Comparison of ENCODE assay signal across 8 cellular contexts in the genomic region with DNA sequence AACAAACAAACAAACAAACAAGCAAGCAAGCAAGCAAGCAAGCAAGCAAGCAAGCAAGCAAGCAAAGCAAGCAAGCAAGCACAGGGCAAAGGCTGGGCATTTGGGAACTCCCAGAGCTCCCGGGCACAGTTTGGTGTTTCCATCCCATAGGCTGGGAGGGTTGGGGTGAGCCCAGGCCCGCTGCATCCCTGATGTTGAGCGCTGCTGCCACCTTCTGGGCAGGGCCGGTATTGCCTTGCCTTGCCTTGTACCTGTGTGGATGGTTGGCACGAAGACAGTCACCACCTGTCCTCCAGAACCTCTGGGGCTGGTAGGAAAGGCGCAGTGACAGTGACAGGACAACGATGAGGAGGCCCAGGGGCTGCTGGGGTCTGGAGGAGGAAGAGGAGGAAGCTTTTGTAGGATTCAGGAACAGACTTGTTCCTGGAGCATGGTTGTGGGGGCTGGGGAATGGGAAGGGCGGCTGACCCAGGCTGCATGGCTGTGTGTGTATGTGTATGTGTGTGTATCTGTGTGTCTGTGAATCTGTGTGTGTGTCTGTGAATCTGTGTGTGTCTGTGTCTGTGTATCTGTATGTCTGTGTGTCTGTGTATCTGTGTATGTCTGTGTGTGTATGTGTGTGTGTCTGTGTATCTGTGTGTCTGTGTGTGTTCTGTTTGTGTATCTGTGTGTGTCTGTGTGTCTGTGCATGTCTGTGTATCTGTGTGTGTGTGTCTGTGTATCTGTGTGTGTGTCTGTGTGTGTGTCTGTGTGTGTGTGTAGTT. TPM values are rescaled to one million over a fixed set of nuclear protein-coding genes. Genes with fewer than 3 reads are reported as not detected.
DNase-seq lines count a peak whose midpoint lies in the region; ATAC-seq and TF ChIP-seq lines count a peak whose summit lies in the region.

No MANE protein-coding gene starts in this region.

- H3K4me3 ChIP-seq in AG04450 (ENCODE audit: low read depth, low read length) = no peak overlapping the region
- no peak overlapping the region for H3K4me3 ChIP-seq in choroid plexus epithelial cell (ENCODE audit: low read depth, low read length)
- no peak overlapping the region for H3K4me3 ChIP-seq in right lobe of liver

- H3K9me3 Mint-ChIP-seq in activated CD4-positive, alpha-beta T cell treated with anti-CD3 and anti-CD28 coated beads, Interleukin-2, amount 10 ng/mL, durations not matched to agents 7 days and 5 days = no peaks in the 10 kb centered on the region

- H3K27me3 Mint-ChIP-seq in activated CD4-positive, alpha-beta T cell treated with anti-CD3 and anti-CD28 coated beads, Interleukin-2, amount 10 ng/mL, durations not matched to agents 7 days and 5 days = peaks cover 19% of the 10 kb centered on the region

- ATAC-seq in GM18861 (IDR thresholded peaks at IDR 0.05; ENCODE audit: unreplicated experiment) (peak; percentile 62), HG03159 (IDR thresholded peaks at IDR 0.05; ENCODE audit: unreplicated experiment) (peak; percentile 78), right lobe of liver (peak; percentile 95 to 98 (median 96))

- POLR2A ChIA-PET in AG04450 (lab: Yijun Ruan, JAX) = interaction anchor here (1.2 kb wide), 1 partner anchor 119 kb away, joined by 3 read pairs; no protein-coding TSS in a partner anchor
- POLR2A ChIA-PET in activated CD4-positive, alpha-beta T cell treated with anti-CD3 and anti-CD28 coated beads, Interleukin-2, amount 10 ng/mL, durations not matched to agents 7 days and 5 days (lab: Charles Lee) = no interaction called here

- CTCF ChIA-PET in AG04450 (lab: Charles Lee) = interaction anchor here (0.5 to 4.6 kb wide), 22 partner anchors 8 to 275 kb away, joined by 3 to 93 read pairs (median 4); a partner anchor contains a TSS
- CTCF ChIA-PET in activated CD4-positive, alpha-beta T cell treated with anti-CD3 and anti-CD28 coated beads, Interleukin-2, amount 10 ng/mL, durations not matched to agents 7 days and 5 days (lab: Charles Lee) = interaction anchor here (0.6 to 2.9 kb wide), 12 partner anchors 9 to 147 kb away, joined by 3 to 14 read pairs (median 3); a partner anchor contains a TSS

- no peak for TF ChIP-seq POLR2A in right lobe of liver (IDR thresholded peaks at IDR 0.05)

- no peaks in the 10 kb centered on the region for H3K36me3 Mint-ChIP-seq in activated CD4-positive, alpha-beta T cell treated with anti-CD3 and anti-CD28 coated beads, Interleukin-2, amount 10 ng/mL, durations not matched to agents 7 days and 5 days (ENCODE audit: low read depth)

- H3K4me3 Mint-ChIP-seq in activated CD4-positive, alpha-beta T cell treated with anti-CD3 and anti-CD28 coated beads, Interleukin-2, amount 10 ng/mL, durations not matched to agents 7 days and 5 days = no peak overlapping the region

- H3K36me3 ChIP-seq in right lobe of liver = no peaks in the 10 kb centered on the region

- intact Hi-C loops in right lobe of liver (cut with DNase I) = loop anchor here (5.0 to 10.0 kb wide), 3 partner anchors 51 to 119 kb away; a partner anchor contains a TSS

- TF ChIP-seq CTCF in AG04450 (IDR thresholded peaks at IDR 0.05; ENCODE audit: low read depth, low read length) = peak; percentile 95
- TF ChIP-seq CTCF in choroid plexus epithelial cell (conservative IDR thresholded peaks at IDR 0.05; ENCODE audit: low read depth, low read length) = peak; percentile 98
- peak; percentile 94 to 98 (median 95) for TF ChIP-seq CTCF in right lobe of liver (IDR thresholded peaks at IDR 0.05)

- H3K4me1 ChIP-seq in right lobe of liver = peaks cover 0 to 9% (median 4%) of the 10 kb centered on the region in 4 donors

- 13% methylated on average over 5 of the region's 8 CpGs for WGBS in right lobe of liver (ENCODE audit: insufficient coverage, low coverage, low lambda C conversion rate, missing lambda C conversion rate)

- DNase-seq in AG04450 (ENCODE audit: low read depth, low spot score) (no peak), NCI-H526 treated with DMSO at 0.1 percent for 48 hours (lab: John Stamatoyannopoulos, UW) (peak; percentile 61), choroid plexus epithelial cell (ENCODE audit: low read depth) (peak; percentile 72), right lobe of liver (peak; percentile 89 to 94 (median 93))
- DNase-seq in activated CD4-positive, alpha-beta T cell treated with anti-CD3 and anti-CD28 coated beads, Interleukin-2, amount 10 ng/mL, durations not matched to agents 7 days and 5 days = peak; percentile 91
- peak; percentile 86 to 96 (median 89) for DNase-seq in stimulated activated CD4-positive, alpha-beta T cell treated with anti-CD3 and anti-CD28 coated beads, TNF-alpha, amount 100 ng/mL, for 4 hours (ENCODE audit: low read depth in 3 of 3)

- no peak overlapping the region for H3K27ac ChIP-seq in AG04450 (ENCODE audit: low read depth, low read length)
- H3K27ac ChIP-seq in right lobe of liver = no peak overlapping the region

- no peaks in the 10 kb centered on the region for H3K9me3 ChIP-seq in AG04450 (ENCODE audit: control insufficient read depth, insufficient read depth, low read length)
- H3K9me3 ChIP-seq in right lobe of liver = no peaks in the 10 kb centered on the region

- no peak overlapping the region for H3K27ac Mint-ChIP-seq in activated CD4-positive, alpha-beta T cell treated with anti-CD3 and anti-CD28 coated beads, Interleukin-2, amount 10 ng/mL, durations not matched to agents 7 days and 5 days

- H3K27me3 ChIP-seq in AG04450 (ENCODE audit: control insufficient read depth, insufficient read depth, low read length) (peaks cover 8% of the 10 kb centered on the region), right lobe of liver (no peaks in the 10 kb centered on the region)

- H3K4me1 Mint-ChIP-seq in activated CD4-positive, alpha-beta T cell treated with anti-CD3 and anti-CD28 coated beads, Interleukin-2, amount 10 ng/mL, durations not matched to agents 7 days and 5 days = no peaks in the 10 kb centered on the region

RNA-seq across cellular contexts. Expression of a gene that starts 6.4 kb away (rescaled TPM):
- polyA plus RNA-seq in AG04450 (2011; rRNA removed) = 12.9 and 13.7 TPM in 2 replicates
- 11.3 and 14.6 TPM in 2 replicates for polyA minus RNA-seq in AG04450 (2011; rRNA and poly(A)+ RNA removed)
- total RNA-seq in activated CD4-positive, alpha-beta T cell treated with anti-CD3 and anti-CD28 coated beads, Interleukin-2, amount 10 ng/mL, durations not matched to agents 7 days and 5 days = 1 to 10 TPM; 6.7 to 7.4 TPM
- 1 to 10 TPM; 1.4 to 2.8 (median 1.9) TPM for total RNA-seq in right lobe of liver

RNA-seq across cellular contexts. Expression of a gene that starts 12.7 kb away (rescaled TPM):
- polyA plus RNA-seq in AG04450 (2011; rRNA removed) = 5.1 and 7.5 TPM in 2 replicates
- polyA minus RNA-seq in AG04450 (2011; rRNA and poly(A)+ RNA removed) = 4.8 and 7.2 TPM in 2 replicates
- total RNA-seq in activated CD4-positive, alpha-beta T cell treated with anti-CD3 and anti-CD28 coated beads, Interleukin-2, amount 10 ng/mL, durations not matched to agents 7 days and 5 days = 10 to 100 TPM; 13.3 to 15.6 TPM
- total RNA-seq in right lobe of liver = 1 to 10 TPM; 5.6 to 8.4 (median 7.0) TPM

RNA-seq across cellular contexts. Expression of a gene that starts 42.5 kb away (rescaled TPM):
- 48.6 and 49.5 TPM in 2 replicates for polyA plus RNA-seq in AG04450 (2011; rRNA removed)
- polyA minus RNA-seq in AG04450 (2011; rRNA and poly(A)+ RNA removed) = 23.2 and 26.1 TPM in 2 replicates
- 10 to 100 TPM; 43.9 to 51.4 TPM for total RNA-seq in activated CD4-positive, alpha-beta T cell treated with anti-CD3 and anti-CD28 coated beads, Interleukin-2, amount 10 ng/mL, durations not matched to agents 7 days and 5 days
- 10 to 100 TPM; 24.1 to 35.0 (median 29.2) TPM for total RNA-seq in right lobe of liver

RNA-seq across cellular contexts. Expression of a gene that starts 42.6 kb away (rescaled TPM):
- 5.9 and 6.4 TPM in 2 replicates for polyA plus RNA-seq in AG04450 (2011; rRNA removed)
- 3.3 and 4.5 TPM in 2 replicates for polyA minus RNA-seq in AG04450 (2011; rRNA and poly(A)+ RNA removed)
- total RNA-seq in activated CD4-positive, alpha-beta T cell treated with anti-CD3 and anti-CD28 coated beads, Interleukin-2, amount 10 ng/mL, durations not matched to agents 7 days and 5 days = 1 to 10 TPM; 8.7 to 9.1 TPM
- 1 to 10 TPM; 5.4 to 8.8 (median 7.0) TPM for total RNA-seq in right lobe of liver

RNA-seq across cellular contexts. Expression of a gene that starts 44.2 kb away (rescaled TPM):
- not detected in 2 replicates for polyA plus RNA-seq in AG04450 (2011; rRNA removed)
- polyA minus RNA-seq in AG04450 (2011; rRNA and poly(A)+ RNA removed) = not detected in 2 replicates
- not detected for total RNA-seq in activated CD4-positive, alpha-beta T cell treated with anti-CD3 and anti-CD28 coated beads, Interleukin-2, amount 10 ng/mL, durations not matched to agents 7 days and 5 days
- total RNA-seq in right lobe of liver = 10 to 100 TPM; 16.1 to 37.3 (median 19.9) TPM
